Comparison of ENCODE assay signal across 17 cellular contexts in genomic region chr4:1269209-1269608, GRCh38.
"Had no signal": no experiment of that assay in that cellular context is flagged by ENCODE, and none has a peak within 500 bp of the region (broad histone marks: within the 10 kb centered on the region; RNA-seq: fewer than 3 reads in every experiment).

No MANE protein-coding gene starts in this region.

- H2AFZ ChIP-seq: neural progenitor cell had no signal

- H3K4me3 Mint-ChIP-seq: dendritic cell treated with granulocyte-macrophage colony-stimulating factor and Interleukin-4, amounts not matched to agents 40 ng/mL and 50 ng/mL, for 4 days; naive thymus-derived CD8-positive, alpha-beta T cell; neural progenitor cell; type B pancreatic cell had no signal

- H3K9ac ChIP-seq: neural progenitor cell had no signal

- H3K27me3 ChIP-seq: foreskin keratinocyte, neural progenitor cell, ovary, suprapubic skin, thyroid gland had no signal

- H3K4me2 ChIP-seq: neural progenitor cell had no signal

- FAIRE-seq: endothelial cell of umbilical vein, small intestine, urothelium cell line had no signal

- H3K27ac Mint-ChIP-seq: neural progenitor cell, type B pancreatic cell had no signal

- H3K9me3 ChIP-seq: ovary, suprapubic skin, thyroid gland had no signal

- DNase-seq: erythroblast; foreskin keratinocyte; kidney glomerular epithelial cell; naive thymus-derived CD8-positive, alpha-beta T cell; nucleus accumbens; ovary; right cardiac atrium; small intestine; stimulated activated CD4-positive, alpha-beta T cell treated with anti-CD3 and anti-CD28 coated beads, Interleukin-12 subunit alpha, Interleukin-12 subunit beta, amount 100 ng/mL, for 4 hours; stimulated activated naive CD4-positive, alpha-beta T cell treated with Interleukin-2 at 50 U/mL for 16 hours; thyroid gland had no signal

- H3K4me1 Mint-ChIP-seq: neural progenitor cell had no signal

- H3K4me1 ChIP-seq: foreskin keratinocyte, neural progenitor cell, suprapubic skin, thyroid gland had no signal

- H3K36me3 ChIP-seq: neural progenitor cell, ovary, suprapubic skin, thyroid gland had no signal

- H3K27ac ChIP-seq: foreskin keratinocyte, neural progenitor cell, ovary, suprapubic skin, thyroid gland had no signal

- H3K4me3 ChIP-seq: neural progenitor cell, ovary, suprapubic skin, thyroid gland had no signal

- H3K9me3 Mint-ChIP-seq: dendritic cell treated with granulocyte-macrophage colony-stimulating factor and Interleukin-4, amounts not matched to agents 40 ng/mL and 50 ng/mL, for 4 days had no signal

- H3K27me3 Mint-ChIP-seq: dendritic cell treated with granulocyte-macrophage colony-stimulating factor and Interleukin-4, amounts not matched to agents 40 ng/mL and 50 ng/mL, for 4 days; naive thymus-derived CD8-positive, alpha-beta T cell; type B pancreatic cell had no signal

- ATAC-seq: foreskin keratinocyte; naive thymus-derived CD8-positive, alpha-beta T cell; right cardiac atrium had no signal
